ENCODE assay signal across 11 cellular contexts in genomic region chr10:119893845-119894427, GRCh38. TPM values are rescaled to one million over a fixed set of nuclear protein-coding genes. Genes with fewer than 3 reads are reported as not detected.
A peak's percentile ranks its signal among the peaks of the same experiment; 100 is the strongest.
DNase-seq lines count a peak whose midpoint lies in the region; FAIRE-seq and TF ChIP-seq lines count a peak whose summit lies in the region.
"Had no signal": no experiment of that assay in that cellular context is flagged by ENCODE, and none has a peak within 500 bp of the region (broad histone marks: within the 10 kb centered on the region; RNA-seq: fewer than 3 reads in every experiment).

No MANE protein-coding gene starts in this region.

- peak overlapping the region; percentile 68 for H3K27ac Mint-ChIP-seq in activated CD4-positive, alpha-beta T cell treated with anti-CD3 and anti-CD28 coated beads, Interleukin-2, amount 10 ng/mL, durations not matched to agents 24 days and 14 days

- H3K9ac ChIP-seq in skeletal muscle tissue (ENCODE audit: low read depth in 1 of 3, low read length in 3 of 3) = no peak overlapping the region

- FAIRE-seq in D721Med (lab: Jason Lieb, UNC) = no peak

- no peaks in the 10 kb centered on the region for H3K27me3 Mint-ChIP-seq in activated CD4-positive, alpha-beta T cell treated with anti-CD3 and anti-CD28 coated beads, Interleukin-2, amount 10 ng/mL, durations not matched to agents 24 days and 14 days

- H3K4me1 ChIP-seq in skeletal muscle tissue (ENCODE audit: control insufficient read depth in 3 of 3, insufficient read depth in 3 of 3, low read length in 3 of 3) = peaks cover 15 to 36% (median 25%) of the 10 kb centered on the region in 3 donors

- H3K36me3 ChIP-seq in skeletal muscle tissue (ENCODE audit: control insufficient read depth in 3 of 3, insufficient read depth in 3 of 3, low read length in 3 of 3) = peaks cover 4 to 12% (median 7%) of the 10 kb centered on the region in 3 donors

- H3K4me3 ChIP-seq in fibroblast of pulmonary artery (replicated peaks; ENCODE audit: low read depth, low read length) (peak overlapping the region; percentile 94), skeletal muscle tissue (ENCODE audit: low read length in 3 of 3) (peak overlapping the region in 2 of 3 donors; percentile 11 to 16)

- H3K27ac ChIP-seq in VCaP = peak overlapping the region; percentile 81; the same call in 1 of the 2 replicates
- H3K27ac ChIP-seq in skeletal muscle tissue (ENCODE audit: low read depth, low read length) = no peak overlapping the region

- H3K9me3 Mint-ChIP-seq in activated CD4-positive, alpha-beta T cell treated with anti-CD3 and anti-CD28 coated beads, Interleukin-2, amount 10 ng/mL, durations not matched to agents 24 days and 14 days = peaks cover 4% of the 10 kb centered on the region

- no peak for DNase-seq in activated CD4-positive, alpha-beta T cell treated with anti-CD3 and anti-CD28 coated beads, Interleukin-2, amount 10 ng/mL, durations not matched to agents 24 days and 14 days
- DNase-seq in activated CD4-positive, alpha-beta T cell treated with anti-CD3 and anti-CD28 coated beads, Interleukin-2, amount 50 U/mL, for 1 hour = no peak
- DNase-seq in fibroblast of pulmonary artery (ENCODE audit: low read depth) = no peak
- DNase-seq in activated effector memory CD4-positive, alpha-beta T cell treated with Interleukin-2 at 50 U/mL for 16 hours = no peak
- no peak for DNase-seq in D721Med (ENCODE audit: insufficient read length, low spot score)
- no peak for DNase-seq in activated gamma-delta T cell treated with Interleukin-2 at 50 U/mL for 16 hours
- DNase-seq: AML-193, aorta, Peyer's patch had no signal

- TF ChIP-seq CTCF in VCaP (conservative IDR thresholded peaks at IDR 0.05) (no peak), fibroblast of pulmonary artery (IDR thresholded peaks at IDR 0.05; ENCODE audit: low read length, missing control alignments) (no peak), D721Med (IDR thresholded peaks at IDR 0.05; ENCODE audit: insufficient read depth, missing control alignments) (no peak)

- H3K27me3 ChIP-seq in skeletal muscle tissue (ENCODE audit: control insufficient read depth in 3 of 3, insufficient read depth in 3 of 3, low read length in 3 of 3) = no peaks in the 10 kb centered on the region
- H3K27me3 ChIP-seq: Peyer's patch had no signal

- H3K4me1 Mint-ChIP-seq in activated CD4-positive, alpha-beta T cell treated with anti-CD3 and anti-CD28 coated beads, Interleukin-2, amount 10 ng/mL, durations not matched to agents 24 days and 14 days = peaks cover 39% of the 10 kb centered on the region

- H3K36me3 Mint-ChIP-seq in activated CD4-positive, alpha-beta T cell treated with anti-CD3 and anti-CD28 coated beads, Interleukin-2, amount 10 ng/mL, durations not matched to agents 24 days and 14 days (ENCODE audit: low read depth) = peaks cover 32% of the 10 kb centered on the region

- no peaks in the 10 kb centered on the region for H3K9me3 ChIP-seq in skeletal muscle tissue (ENCODE audit: control insufficient read depth in 3 of 3, low read length in 3 of 3)
- H3K9me3 ChIP-seq: Peyer's patch had no signal

- intact Hi-C loops in activated CD4-positive, alpha-beta T cell treated with anti-CD3 and anti-CD28 coated beads, Interleukin-2, amount 10 ng/mL, durations not matched to agents 24 days and 14 days (cut with micrococcal nuclease) = no loop called here

- H3K4me3 Mint-ChIP-seq in activated CD4-positive, alpha-beta T cell treated with anti-CD3 and anti-CD28 coated beads, Interleukin-2, amount 10 ng/mL, durations not matched to agents 24 days and 14 days = peak overlapping the region; percentile 98

RNA-seq across cellular contexts. Expression of gene SEC23IP, which starts 1.4 kb away (rescaled TPM):
- total RNA-seq in activated CD4-positive, alpha-beta T cell treated with anti-CD3 and anti-CD28 coated beads, Interleukin-2, amount 10 ng/mL, durations not matched to agents 24 days and 14 days = 78.0 and 90.3 TPM in 2 replicates
- total RNA-seq in skeletal muscle tissue = 17.7 TPM

RNA-seq across cellular contexts. Expression of gene MCMBP, which starts 21.3 kb away (rescaled TPM):
- 125 and 128 TPM in 2 replicates for total RNA-seq in activated CD4-positive, alpha-beta T cell treated with anti-CD3 and anti-CD28 coated beads, Interleukin-2, amount 10 ng/mL, durations not matched to agents 24 days and 14 days
- 35.5 TPM for total RNA-seq in skeletal muscle tissue
